1 cellular context compared by ENCODE assay signal in genomic region chr12:780750-781379, GRCh38.
TF ChIP-seq lines count a peak whose summit lies in the region.

No MANE protein-coding gene starts in this region.

TF ChIP-seq in endothelial cell of umbilical vein, 7 proteins besides CTCF, POLR2A, EP300 and RAD21:
- no peak for TF ChIP-seq MAX (IDR thresholded peaks at IDR 0.05; ENCODE audit: insufficient read depth, insufficient read length)
- no peak for TF ChIP-seq FOS (IDR thresholded peaks at IDR 0.05; ENCODE audit: borderline replicate concordance, insufficient read depth, low read length)
- TF ChIP-seq JUN (IDR thresholded peaks at IDR 0.05; ENCODE audit: borderline replicate concordance, insufficient read depth, insufficient read length, low read depth), result no peak
- no peak for TF ChIP-seq EZH2 (IDR thresholded peaks at IDR 0.05; ENCODE audit: borderline replicate concordance, low read depth, low read length, severe bottlenecking)
